ENCODE assay signal across 14 cellular contexts in genomic region chr1:30762931-30763653, GRCh38. TPM values are rescaled to one million over a fixed set of nuclear protein-coding genes. Genes with fewer than 3 reads are reported as not detected.
A peak's percentile ranks its signal among the peaks of the same experiment; 100 is the strongest.
DNase-seq lines count a peak whose midpoint lies in the region; ATAC-seq lines count a peak whose summit lies in the region.
"Had no signal": no experiment of that assay in that cellular context is flagged by ENCODE, and none has a peak within 500 bp of the region (broad histone marks: within the 10 kb centered on the region; RNA-seq: fewer than 3 reads in every experiment).

No MANE protein-coding gene starts in this region.

- H3K9me3 ChIP-seq in muscle layer of colon (ENCODE audit: low read length), result no peaks in the 10 kb centered on the region
- H3K9me3 ChIP-seq: left lung, SJSA1 had no signal

- H3K36me3 Mint-ChIP-seq in activated T-cell treated with anti-CD3 and anti-CD28 coated beads, Interleukin-2, amount 50 U/mL, for 24 hours (ENCODE audit: low read depth), result no peaks in the 10 kb centered on the region
- no peaks in the 10 kb centered on the region for H3K36me3 Mint-ChIP-seq in activated CD8-positive, alpha-beta T cell treated with anti-CD3 and anti-CD28 coated beads, Interleukin-2, amount 10 ng/mL, durations not matched to agents 7 days and 5 days (ENCODE audit: low read depth)

- CTCF ChIA-PET in activated CD8-positive, alpha-beta T cell treated with anti-CD3 and anti-CD28 coated beads, Interleukin-2, amount 10 ng/mL, durations not matched to agents 7 days and 5 days (lab: Charles Lee), result interaction anchor here (1.4 to 17.9 kb wide), 6 partner anchors 13 to 40 kb away, joined by 5 to 242 read pairs (median 32); partner anchors contain the start of gene MATN1

- H3K27me3 ChIP-seq in muscle layer of colon (ENCODE audit: control insufficient read depth in 1 of 2, insufficient read depth in 2 of 2, low read length in 2 of 2), result no peaks in the 10 kb centered on the region
- H3K27me3 ChIP-seq: left lung, SJSA1 had no signal

- H3K27me3 Mint-ChIP-seq in activated T-cell treated with anti-CD3 and anti-CD28 coated beads, Interleukin-2, amount 50 U/mL, for 24 hours, result no peaks in the 10 kb centered on the region
- no peaks in the 10 kb centered on the region for H3K27me3 Mint-ChIP-seq in activated CD8-positive, alpha-beta T cell treated with anti-CD3 and anti-CD28 coated beads, Interleukin-2, amount 10 ng/mL, durations not matched to agents 7 days and 5 days (ENCODE audit: low read depth)

- peak overlapping the region; percentile 44 for H3K27ac Mint-ChIP-seq in activated T-cell treated with anti-CD3 and anti-CD28 coated beads, Interleukin-2, amount 50 U/mL, for 24 hours
- H3K27ac Mint-ChIP-seq in activated CD8-positive, alpha-beta T cell treated with anti-CD3 and anti-CD28 coated beads, Interleukin-2, amount 10 ng/mL, durations not matched to agents 7 days and 5 days, result peak overlapping the region; percentile 78

- no peak overlapping the region for H3K4me3 Mint-ChIP-seq in activated T-cell treated with anti-CD3 and anti-CD28 coated beads, Interleukin-2, amount 50 U/mL, for 24 hours
- H3K4me3 Mint-ChIP-seq in activated CD8-positive, alpha-beta T cell treated with anti-CD3 and anti-CD28 coated beads, Interleukin-2, amount 10 ng/mL, durations not matched to agents 7 days and 5 days, result no peak overlapping the region

- H3K36me3 ChIP-seq in muscle layer of colon (ENCODE audit: insufficient read depth, low read length), result no peaks in the 10 kb centered on the region
- H3K36me3 ChIP-seq: left lung, SJSA1 had no signal

- no peak for DNase-seq in activated T-cell treated with anti-CD3 and anti-CD28 coated beads, Interleukin-2, amount 50 U/mL, for 24 hours
- DNase-seq in activated T-cell treated with anti-CD3 and anti-CD28 coated beads, Interleukin-2, amount 50 U/mL, for 1 hour, result no peak
- DNase-seq in activated CD8-positive, alpha-beta T cell treated with anti-CD3 and anti-CD28 coated beads, Interleukin-2, amount 10 ng/mL, durations not matched to agents 7 days and 5 days, result no peak
- DNase-seq in NCI-H2029 (lab: John Stamatoyannopoulos, UW), result no peak
- DNase-seq in middle frontal gyrus (ENCODE audit: extremely low spot score, low spot score), result no peak
- DNase-seq: activated CD4-positive, alpha-beta T cell treated with anti-CD3 and anti-CD28 coated beads for 48 hours; GF-D8; NCI-H1092 treated with DMSO at 0.1 percent for 48 hours; NCI-H526 had no signal

- no peak overlapping the region for H3K4me3 ChIP-seq in muscle layer of colon (ENCODE audit: low read depth in 1 of 2, low read length in 2 of 2)
- H3K4me3 ChIP-seq: left lung, SJSA1 had no signal

- H3K4me1 Mint-ChIP-seq in activated T-cell treated with anti-CD3 and anti-CD28 coated beads, Interleukin-2, amount 50 U/mL, for 24 hours (ENCODE audit: low read depth), result peaks cover 85% of the 10 kb centered on the region
- peaks cover 89% of the 10 kb centered on the region for H3K4me1 Mint-ChIP-seq in activated CD8-positive, alpha-beta T cell treated with anti-CD3 and anti-CD28 coated beads, Interleukin-2, amount 10 ng/mL, durations not matched to agents 7 days and 5 days (ENCODE audit: low read depth)

- ATAC-seq in activated CD8-positive, alpha-beta T cell treated with anti-CD3 and anti-CD28 coated beads, Interleukin-2, amount 10 ng/mL, durations not matched to agents 7 days and 5 days, result no peak
- no peak for ATAC-seq in GM21529 (IDR thresholded peaks at IDR 0.05; ENCODE audit: unreplicated experiment)

- H3K9me3 Mint-ChIP-seq in activated T-cell treated with anti-CD3 and anti-CD28 coated beads, Interleukin-2, amount 50 U/mL, for 24 hours, result no peaks in the 10 kb centered on the region
- H3K9me3 Mint-ChIP-seq in activated CD8-positive, alpha-beta T cell treated with anti-CD3 and anti-CD28 coated beads, Interleukin-2, amount 10 ng/mL, durations not matched to agents 7 days and 5 days (ENCODE audit: insufficient read depth), result no peaks in the 10 kb centered on the region

- no peak overlapping the region for H3K9ac ChIP-seq in muscle layer of colon (ENCODE audit: low read length)

- peaks cover 35% of the 10 kb centered on the region for H3K4me1 ChIP-seq in muscle layer of colon (ENCODE audit: insufficient read depth, low read length)

- H3K27ac ChIP-seq in muscle layer of colon (ENCODE audit: low read depth, low read length) (peak overlapping the region; percentile 29), temporal lobe (ENCODE audit: low read depth, low read length) (peak overlapping the region; percentile 95)
- H3K27ac ChIP-seq: left lung, SJSA1 had no signal

- POLR2A ChIA-PET in activated CD8-positive, alpha-beta T cell treated with anti-CD3 and anti-CD28 coated beads, Interleukin-2, amount 10 ng/mL, durations not matched to agents 7 days and 5 days (lab: Charles Lee), result interaction anchor here (14.0 kb wide), 1 partner anchor 15 kb away, joined by 290 read pairs; no protein-coding TSS in a partner anchor

RNA-seq across cellular contexts. Expression of gene LAPTM5, which starts 5.5 kb away (rescaled TPM):
- total RNA-seq in activated CD8-positive, alpha-beta T cell treated with anti-CD3 and anti-CD28 coated beads, Interleukin-2, amount 10 ng/mL, durations not matched to agents 7 days and 5 days, result 100 to 1,000 TPM; 407 to 413 TPM
- total RNA-seq in temporal lobe, result 3.9 TPM
- total RNA-seq: SJSA1 had no signal

RNA-seq across cellular contexts. Expression of gene MATN1, which starts 39.7 kb away (rescaled TPM):
- not detected for total RNA-seq in activated CD8-positive, alpha-beta T cell treated with anti-CD3 and anti-CD28 coated beads, Interleukin-2, amount 10 ng/mL, durations not matched to agents 7 days and 5 days
- under 0.01 TPM for total RNA-seq in temporal lobe

Comparison
In these comparisons a context has a peak if more than half of its experiments do, and no peak if none do; other contexts are left out.
1. RNA of gene LAPTM5, which starts 5.5 kb away (total RNA-seq): 407 to 413 TPM in activated CD8-positive, alpha-beta T cell treated with anti-CD3 and anti-CD28 coated beads, Interleukin-2, amount 10 ng/mL, durations not matched to agents 7 days and 5 days; 3.9 TPM in temporal lobe (single experiment); every median in the first group is over 10 times any median in the second.